In genomic region chr7:112453505-112454171, GRCh38 we compare ENCODE assay signal across 9 cellular contexts. TPM values are rescaled to one million over a fixed set of nuclear protein-coding genes. Genes with fewer than 3 reads are reported as not detected.
DNase-seq lines count a peak whose midpoint lies in the region; ATAC-seq lines count a peak whose summit lies in the region.
"Had no signal": no experiment of that assay in that cellular context is flagged by ENCODE, and none has a peak within 500 bp of the region (broad histone marks: within the 10 kb centered on the region; RNA-seq: fewer than 3 reads in every experiment).

No MANE protein-coding gene starts in this region.

- no peaks in the 10 kb centered on the region for H3K27me3 ChIP-seq in rectal smooth muscle tissue (ENCODE audit: control insufficient read depth, insufficient read depth, low read length)

- peaks cover 37% of the 10 kb centered on the region for H3K4me1 Mint-ChIP-seq in activated CD4-positive, alpha-beta T cell treated with anti-CD3 and anti-CD28 coated beads, Interleukin-2, amount 10 ng/mL, durations not matched to agents 24 days and 14 days

- intact Hi-C loops in activated CD4-positive, alpha-beta T cell treated with anti-CD3 and anti-CD28 coated beads, Interleukin-2, amount 10 ng/mL, durations not matched to agents 24 days and 14 days (cut with micrococcal nuclease): no loop called here

- H3K27ac ChIP-seq in rectal smooth muscle tissue (ENCODE audit: low read depth, low read length) (peak overlapping the region; percentile 35), substantia nigra (ENCODE audit: low read depth, low read length, poor library complexity, severe bottlenecking) (no peak overlapping the region)

- no peak overlapping the region for H3K9ac ChIP-seq in rectal smooth muscle tissue (ENCODE audit: low read length)

- peaks cover 13% of the 10 kb centered on the region for H3K4me1 ChIP-seq in rectal smooth muscle tissue (ENCODE audit: control insufficient read depth, insufficient read depth, low read length)

- H3K4me3 Mint-ChIP-seq in activated CD4-positive, alpha-beta T cell treated with anti-CD3 and anti-CD28 coated beads, Interleukin-2, amount 10 ng/mL, durations not matched to agents 24 days and 14 days: no peak overlapping the region

- H3K27ac Mint-ChIP-seq in activated CD4-positive, alpha-beta T cell treated with anti-CD3 and anti-CD28 coated beads, Interleukin-2, amount 10 ng/mL, durations not matched to agents 24 days and 14 days: no peak overlapping the region

- ATAC-seq in HG02885 (IDR thresholded peaks at IDR 0.05; ENCODE audit: poor library complexity, unreplicated experiment): no peak

- H3K9me3 Mint-ChIP-seq in activated CD4-positive, alpha-beta T cell treated with anti-CD3 and anti-CD28 coated beads, Interleukin-2, amount 10 ng/mL, durations not matched to agents 24 days and 14 days: no peaks in the 10 kb centered on the region

- no peak overlapping the region for H3K4me3 ChIP-seq in rectal smooth muscle tissue (ENCODE audit: low read length)

- H3K36me3 Mint-ChIP-seq in activated CD4-positive, alpha-beta T cell treated with anti-CD3 and anti-CD28 coated beads, Interleukin-2, amount 10 ng/mL, durations not matched to agents 24 days and 14 days (ENCODE audit: low read depth): peaks cover 30% of the 10 kb centered on the region

- DNase-seq in GM03348 (ENCODE audit: low spot score) (peak; percentile 43), RPMI7951 (ENCODE audit: low read depth) (peak; percentile 23), fibroblast of gingiva (ENCODE audit: low read depth) (peak; percentile 81), substantia nigra (lab: John Stamatoyannopoulos, UW) (no peak), SHP77 (lab: John Stamatoyannopoulos, UW) (no peak)
- DNase-seq in activated CD4-positive, alpha-beta T cell treated with anti-CD3 and anti-CD28 coated beads, Interleukin-2, amount 10 ng/mL, durations not matched to agents 24 days and 14 days: no peak
- DNase-seq: anterior cingulate cortex had no signal

- peaks cover 7% of the 10 kb centered on the region for H3K36me3 ChIP-seq in rectal smooth muscle tissue (ENCODE audit: control insufficient read depth, insufficient read depth, low read length)

- H3K27me3 Mint-ChIP-seq in activated CD4-positive, alpha-beta T cell treated with anti-CD3 and anti-CD28 coated beads, Interleukin-2, amount 10 ng/mL, durations not matched to agents 24 days and 14 days: no peaks in the 10 kb centered on the region

RNA-seq across cellular contexts. Expression of gene IFRD1, which starts 3.4 kb away (rescaled TPM):
- 53.4 and 66.6 TPM in 2 replicates for total RNA-seq in RPMI7951 (2014; rRNA removed; shearing (Covaris generic))
- total RNA-seq in activated CD4-positive, alpha-beta T cell treated with anti-CD3 and anti-CD28 coated beads, Interleukin-2, amount 10 ng/mL, durations not matched to agents 24 days and 14 days: 70.7 and 72.8 TPM in 2 replicates

RNA-seq across cellular contexts. Expression of gene LSMEM1, which starts 27.2 kb away (rescaled TPM):
- total RNA-seq in RPMI7951 (2014; rRNA removed; shearing (Covaris generic)): 0.20 and 0.96 TPM in 2 replicates
- 1.0 and 1.2 TPM in 2 replicates for total RNA-seq in activated CD4-positive, alpha-beta T cell treated with anti-CD3 and anti-CD28 coated beads, Interleukin-2, amount 10 ng/mL, durations not matched to agents 24 days and 14 days

Comparison
In these comparisons a context has a peak if more than half of its experiments do, and no peak if none do; other contexts are left out.
1. DNase-seq: peak in GM03348 (single experiment), RPMI7951 (single experiment) and fibroblast of gingiva (single experiment); none in substantia nigra (0 of 49), SHP77 (0 of 2) and activated CD4-positive, alpha-beta T cell treated with anti-CD3 and anti-CD28 coated beads, Interleukin-2, amount 10 ng/mL, durations not matched to agents 24 days and 14 days (single experiment).